16 cellular contexts compared by ENCODE assay signal in the genomic region with DNA sequence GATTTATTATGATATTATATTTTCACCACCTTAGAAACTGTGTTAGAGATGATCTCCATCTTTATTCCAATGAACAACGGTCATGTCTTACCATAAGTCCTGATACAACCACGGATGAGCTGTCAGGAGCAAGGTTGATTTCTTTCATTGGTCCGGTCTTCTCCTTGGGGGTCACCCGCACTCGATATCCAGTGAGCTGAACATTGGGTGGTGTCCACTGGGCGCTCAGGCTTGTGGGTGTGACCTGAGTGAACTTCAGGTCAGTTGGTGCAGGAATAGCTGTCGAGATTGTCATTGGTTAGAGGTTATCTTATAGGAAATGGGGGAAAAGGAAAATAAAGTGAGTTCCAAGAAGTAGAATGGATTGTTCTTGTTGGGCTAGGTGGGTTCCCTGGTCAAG. TPM values are rescaled to one million over a fixed set of nuclear protein-coding genes. Genes with fewer than 3 reads are reported as not detected.
DNase-seq lines count a peak whose midpoint lies in the region; ATAC-seq, FAIRE-seq and TF ChIP-seq lines count a peak whose summit lies in the region.
"Had no signal": no experiment of that assay in that cellular context is flagged by ENCODE, and none has a peak within 500 bp of the region (broad histone marks: within the 10 kb centered on the region; RNA-seq: fewer than 3 reads in every experiment).

No MANE protein-coding gene starts in this region.

- H2BK15ac ChIP-seq in IMR-90 (ENCODE audit: low read depth, low read length), result no peak overlapping the region

- H3K23ac ChIP-seq in IMR-90 (ENCODE audit: low read depth, low read length) (no peak overlapping the region), trophoblast cell (ENCODE audit: low read length) (no peak overlapping the region)

- H3K4me1 ChIP-seq in IMR-90 (ENCODE audit: control insufficient read depth, insufficient read depth, low read length) (peaks cover 2% of the 10 kb centered on the region), HepG2 (ENCODE audit: insufficient read depth, low read length) (no peaks in the 10 kb centered on the region), trophoblast cell (ENCODE audit: control insufficient read depth in 1 of 2, insufficient read depth in 2 of 2, low read length in 2 of 2) (no peaks in the 10 kb centered on the region), Peyer's patch (no peaks in the 10 kb centered on the region)
- H3K4me1 ChIP-seq: A549 had no signal

- H4K91ac ChIP-seq in IMR-90 (ENCODE audit: insufficient read depth, low read depth, low read length) (no peak overlapping the region), trophoblast cell (ENCODE audit: low read depth, low read length) (no peak overlapping the region)

- no peak overlapping the region for H3K56ac ChIP-seq in IMR-90 (ENCODE audit: extremely low read depth, insufficient read depth, low read length)

- no peak for TF ChIP-seq EP300 in HepG2 (IDR thresholded peaks at IDR 0.05; ENCODE audit: low read depth in 2 of 2, low read length in 2 of 2)
- TF ChIP-seq EP300 in HepG2 (CRISPR knock-in tag; IDR thresholded peaks at IDR 0.05; ENCODE audit: borderline replicate concordance), result no peak

- in situ Hi-C loops in IMR-90 (cut with MboI; ENCODE audit: low sequenced_read_pairs), result no loop called here
- in situ Hi-C loops in HepG2 (cut with HindIII; ENCODE audit: extremely low pct_ligation_motif_present, low pct_unique_long_range_greater_than_20kb), result no loop called here

- 0 out of 2 replicates have a peak overlapping the region, but pooled peaks have one; percentile 8 for H4K5ac ChIP-seq in IMR-90 (ENCODE audit: low read depth, low read length)

- 94% methylated on average over 6 of the region's 7 CpGs; no CpG with 5 or more reads in 1 of the 2 experiments for WGBS in IMR-90 (ENCODE audit: extremely low coverage in 2 of 2, insufficient read length in 1 of 2), 2 experiments
- WGBS in HepG2 (ENCODE audit: low lambda C conversion rate), result 96% methylated on average over 7 of the region's 7 CpGs
- WGBS in trophoblast cell (ENCODE audit: extremely low coverage, insufficient coverage, insufficient read length), result no CpG with 5 or more reads among the region's 7 CpGs

- H3K79me2 ChIP-seq in HepG2 (ENCODE audit: insufficient read depth, low read length) (no peaks in the 10 kb centered on the region), trophoblast cell (ENCODE audit: control insufficient read depth, insufficient read depth, low read length, poor library complexity) (no peaks in the 10 kb centered on the region)

- no peak overlapping the region for H3K14ac ChIP-seq in IMR-90 (replicated peaks; ENCODE audit: low read depth, low read length)
- no peak overlapping the region for H3K14ac ChIP-seq in trophoblast cell (ENCODE audit: low read length)

- BruUV-seq in IMR-90 (replicated peaks; lab: Mats Ljungman, UMichigan) (no TSS peak), HepG2 (replicated peaks; lab: Mats Ljungman, UMichigan) (no TSS peak)

- TF ChIP-seq CTCF in IMR-90 (conservative IDR thresholded peaks at IDR 0.05; ENCODE audit: low read depth, low read length) (no peak), HepG2 (CRISPR knock-in tag; IDR thresholded peaks at IDR 0.05) (no peak), Peyer's patch (IDR thresholded peaks at IDR 0.05) (no peak)

- H4K12ac ChIP-seq in trophoblast cell (ENCODE audit: low read depth, low read length), result peak overlapping the region; percentile 5

- H2AK5ac ChIP-seq in IMR-90 (ENCODE audit: low read depth, low read length) (no peak overlapping the region), trophoblast cell (ENCODE audit: low read length) (no peak overlapping the region)

- no peak overlapping the region; a peak in 1 of 4 replicates for H4K8ac ChIP-seq in IMR-90 (ENCODE audit: low read depth in 2 of 2, low read length in 2 of 2)
- no peak overlapping the region for H4K8ac ChIP-seq in trophoblast cell (ENCODE audit: low read depth, low read length)

- H3K4ac ChIP-seq in IMR-90 (ENCODE audit: low read depth, low read length) (no peak overlapping the region), trophoblast cell (ENCODE audit: low read depth, low read length) (no peak overlapping the region)

- dilution Hi-C loops in IMR-90 (cut with HindIII; ENCODE audit: low sequenced_read_pairs, unreplicated experiment), result no loop called here

- ATAC-seq in IMR-90 (ENCODE audit: low read depth), result no peak
- no peak for ATAC-seq in HepG2
- ATAC-seq: A549; CD8-positive, alpha-beta T cell had no signal

- TF ChIP-seq POLR2A in IMR-90 (IDR thresholded peaks at IDR 0.05; ENCODE audit: low read depth, low read length) (no peak), HepG2 (IDR thresholded peaks at IDR 0.05; ENCODE audit: insufficient read depth in 1 of 2, low read depth in 2 of 2, low read length in 2 of 2) (peak in 1 of 2 experiments; percentile 51; a peak in 1 of 4 replicates), Peyer's patch (IDR thresholded peaks at IDR 0.05) (no peak)

- CTCF ChIA-PET in IMR-90 (lab: Yijun Ruan, JAX) (no interaction called here), HepG2 (lab: Yijun Ruan, JAX; ENCODE audit: low intra/inter-chr PET ratio, low total read pairs) (no interaction called here)

- no peaks in the 10 kb centered on the region for H3K27me3 ChIP-seq in IMR-90 (ENCODE audit: control insufficient read depth, insufficient read depth, low read length)
- H3K27me3 ChIP-seq in HepG2 (ENCODE audit: control insufficient read depth in 1 of 2, insufficient read depth in 2 of 2, low read length in 2 of 2), result no peaks in the 10 kb centered on the region
- H3K27me3 ChIP-seq in trophoblast cell (ENCODE audit: insufficient read depth, low read length), result no peaks in the 10 kb centered on the region
- H3K27me3 ChIP-seq in Peyer's patch, result no peaks in the 10 kb centered on the region

- TF ChIP-seq RAD21 in IMR-90 (IDR thresholded peaks at IDR 0.05; ENCODE audit: low read length) (no peak), HepG2 (CRISPR knock-in tag; IDR thresholded peaks at IDR 0.05) (0 out of 2 replicates have a peak, but pooled peaks have one; percentile 9)

- H3K18ac ChIP-seq in IMR-90 (ENCODE audit: low read depth, low read length) (no peak overlapping the region), trophoblast cell (ENCODE audit: low read length) (no peak overlapping the region)

- H3K9ac ChIP-seq in IMR-90 (ENCODE audit: low read depth, low read length) (no peak overlapping the region), HepG2 (ENCODE audit: insufficient read depth, low read depth, low read length) (no peak overlapping the region), trophoblast cell (ENCODE audit: low read length) (no peak overlapping the region)

- H3K79me1 ChIP-seq in IMR-90 (ENCODE audit: low read depth in 1 of 2, low read length in 2 of 2) (peaks cover 30 to 47% of the 10 kb centered on the region in 2 experiments), trophoblast cell (ENCODE audit: low read length) (no peaks in the 10 kb centered on the region)

- no peak overlapping the region for H2BK20ac ChIP-seq in IMR-90 (ENCODE audit: low read depth, low read length)

- no peak for FAIRE-seq in HepG2 (lab: Jason Lieb, UNC)
- FAIRE-seq: A549, D721Med, G401.6, GM12892 had no signal

- peaks cover 29% of the 10 kb centered on the region; the same call in 1 of the 2 replicates for H4K20me1 ChIP-seq in IMR-90 (ENCODE audit: insufficient read depth, low read length)
- H4K20me1 ChIP-seq in HepG2 (ENCODE audit: insufficient read depth, low read length), result peaks cover 16% of the 10 kb centered on the region

- H2BK120ac ChIP-seq in IMR-90 (ENCODE audit: low read depth, low read length), result no peak overlapping the region
- H2BK120ac ChIP-seq in trophoblast cell (ENCODE audit: insufficient read depth, low read length, poor library complexity), result no peak overlapping the region

- H2BK5ac ChIP-seq in IMR-90 (ENCODE audit: low read depth, low read length, poor library complexity, severe bottlenecking), result peak overlapping the region; percentile 45
- no peak overlapping the region for H2BK5ac ChIP-seq in trophoblast cell (ENCODE audit: low read depth, low read length, poor library complexity)

- H2AK9ac ChIP-seq in IMR-90 (replicated peaks; ENCODE audit: low read depth, low read length, poor library complexity), result no peak overlapping the region

- no peak overlapping the region for H2AFZ ChIP-seq in IMR-90 (replicated peaks; ENCODE audit: low read length, poor library complexity)
- no peak overlapping the region for H2AFZ ChIP-seq in HepG2 (ENCODE audit: low read length)
- no peak overlapping the region for H2AFZ ChIP-seq in trophoblast cell (ENCODE audit: insufficient read depth, low read length, poor library complexity)

- POLR2A ChIA-PET in IMR-90 (lab: Charles Lee; ENCODE audit: unreplicated experiment), result no interaction called here
- POLR2A ChIA-PET in HepG2 (lab: Yijun Ruan, JAX), result interaction anchor here (0.8 to 1.7 kb wide), 2 partner anchors 13 to 17 kb away, joined by 3 read pairs; no protein-coding TSS in a partner anchor

- H3K9me3 ChIP-seq in IMR-90 (ENCODE audit: control insufficient read depth, insufficient read depth, low read length), result no peaks in the 10 kb centered on the region
- no peaks in the 10 kb centered on the region for H3K9me3 ChIP-seq in HepG2 (ENCODE audit: low read length)
- no peaks in the 10 kb centered on the region for H3K9me3 ChIP-seq in trophoblast cell (ENCODE audit: insufficient read depth, low read depth, low read length)
- H3K9me3 ChIP-seq in Peyer's patch, result no peaks in the 10 kb centered on the region
- H3K9me3 ChIP-seq: A549 had no signal

- intact Hi-C loops in IMR-90 (cut with micrococcal nuclease), result no loop called here
- intact Hi-C loops in HepG2 (cut with micrococcal nuclease; ENCODE audit: unreplicated experiment), result no loop called here

- H3K36me3 ChIP-seq in IMR-90 (ENCODE audit: control insufficient read depth, insufficient read depth, low read length) (peaks cover 83% of the 10 kb centered on the region), HepG2 (replicated peaks in 1 of 2; ENCODE audit: control insufficient read depth in 1 of 2, insufficient read depth in 2 of 2, low read length in 2 of 2) (peaks cover 57 to 97% of the 10 kb centered on the region in 2 experiments), trophoblast cell (ENCODE audit: control insufficient read depth in 1 of 2, insufficient read depth in 2 of 2, low read length in 2 of 2) (peaks cover 43 to 73% of the 10 kb centered on the region in 2 experiments), Peyer's patch (peaks cover 0 to 54% (median 0%) of the 10 kb centered on the region in 3 donors)

- H3K9me1 ChIP-seq in IMR-90 (ENCODE audit: insufficient read depth, low read length), result peaks cover 7% of the 10 kb centered on the region; the same call in 1 of the 2 replicates

- H2BK12ac ChIP-seq in trophoblast cell (ENCODE audit: low read length), result no peak overlapping the region

- H3K27ac ChIP-seq in IMR-90 (ENCODE audit: insufficient read depth, low read length) (no peak overlapping the region), HepG2 (ENCODE audit: extremely low read length, insufficient read depth, low read length) (no peak overlapping the region), trophoblast cell (ENCODE audit: low read depth, low read length) (no peak overlapping the region), Peyer's patch (no peak overlapping the region)
- H3K27ac ChIP-seq: A549 had no signal

- H3K4me2 ChIP-seq in IMR-90 (ENCODE audit: low read depth, low read length), result no peak overlapping the region
- no peak overlapping the region for H3K4me2 ChIP-seq in HepG2 (ENCODE audit: low read depth, low read length)
- H3K4me2 ChIP-seq in trophoblast cell (ENCODE audit: low read length), result no peak overlapping the region
- H3K4me2 ChIP-seq: A549 had no signal

- DNase-seq in IMR-90 (no peak), HepG2 (ENCODE audit: low spot score) (no peak), trophoblast cell (no peak), NCI-H2196 (lab: John Stamatoyannopoulos, UW; ENCODE audit: unreplicated experiment) (no peak), Peyer's patch (no peak), GDM1 (lab: John Stamatoyannopoulos, UW) (no peak)
- DNase-seq: CD8-positive, alpha-beta T cell; COR-L47; DMS153; DMS79 treated with DMSO at 0.1 percent for 48 hours; EL; HCEC 1CT had no signal

- H3K4me3 ChIP-seq in IMR-90 (ENCODE audit: insufficient read depth, low read depth, low read length), result no peak overlapping the region
- H3K4me3 ChIP-seq in HepG2 (replicated peaks in 1 of 3; ENCODE audit: insufficient read depth in 1 of 3, low read depth in 2 of 3, low read length in 3 of 3), result no peak overlapping the region
- no peak overlapping the region for H3K4me3 ChIP-seq in trophoblast cell (ENCODE audit: low read depth, low read length)
- no peak overlapping the region for H3K4me3 ChIP-seq in Peyer's patch
- H3K4me3 ChIP-seq: A549 had no signal

RNA-seq across cellular contexts. Expression of gene FN1, which starts 56.8 kb away (rescaled TPM):
- total RNA-seq in IMR-90 (2012; rRNA removed) (7,693 and 8,243 TPM in 2 replicates), HepG2 (2016; rRNA removed; fragmentation: Illumina TruSeq; extraction: Trizol) (1,029 and 1,847 TPM in 2 replicates), Peyer's patch (100 to 1,000 TPM in 1 of 4 donors, 10 to 100 TPM in 3; 28.0 to 152 (median 72.8) TPM)
- polyA plus RNA-seq in IMR-90 (2012; rRNA removed) (11,046 and 13,004 TPM in 2 replicates), HepG2 (2011; rRNA removed) (6,471 and 8,294 TPM in 2 replicates)
- polyA plus RNA-seq in IMR-90 (2012; cell fraction: cytosol; rRNA removed), result 4,918 and 6,925 TPM in 2 replicates
- 23,704 and 31,508 TPM in 2 replicates for polyA plus RNA-seq in IMR-90 (2012; cell fraction: nucleus; rRNA removed; ENCODE audit: low replicate concordance)
- 126 and 147 TPM in 2 replicates for total RNA-seq in HepG2 (2016; cell fraction: cytosol; rRNA removed; fragmentation: Illumina TruSeq; extraction: Trizol; ENCODE audit: low read depth)
- total RNA-seq in HepG2 (2016; cell fraction: insoluble cytoplasmic fraction; rRNA removed; fragmentation: Illumina TruSeq; extraction: Trizol), result 854 and 1,853 TPM in 2 replicates
- total RNA-seq in HepG2 (2016; cell fraction: membrane; rRNA removed; fragmentation: Illumina TruSeq; extraction: Trizol), result 296 and 350 TPM in 2 replicates
- 2,550 and 3,138 TPM in 2 replicates for total RNA-seq in HepG2 (2016; cell fraction: nucleus; rRNA removed; fragmentation: Illumina TruSeq; extraction: Trizol)
- 5,228 and 6,020 TPM in 2 replicates for polyA plus RNA-seq in HepG2 (2011; cell fraction: cytosol; rRNA removed)
- polyA plus RNA-seq in HepG2 (2011; cell fraction: nucleus; rRNA removed), result 7,071 and 7,329 TPM in 2 replicates
- 6,919 and 7,291 TPM in 2 replicates for polyA plus RNA-seq in HepG2 (2012)
- 105 and 116 TPM in 2 replicates for polyA plus RNA-seq in HepG2 (2016; cell fraction: cytosol; fragmentation: Illumina TruSeq; extraction: Trizol; ENCODE audit: low read depth)
- polyA plus RNA-seq in HepG2 (2016; cell fraction: insoluble cytoplasmic fraction; fragmentation: Illumina TruSeq; extraction: Trizol; ENCODE audit: low read depth), result 930 and 1,012 TPM in 2 replicates
- polyA plus RNA-seq in HepG2 (2016; cell fraction: membrane; fragmentation: Illumina TruSeq; extraction: Trizol; ENCODE audit: low read depth), result 206 and 247 TPM in 2 replicates
- 3,833 and 4,011 TPM in 2 replicates for polyA plus RNA-seq in HepG2 (2016; cell fraction: nucleus; fragmentation: Illumina TruSeq; extraction: Trizol; ENCODE audit: insufficient read depth, low read depth)
- polyA minus RNA-seq in HepG2 (2011; rRNA and poly(A)+ RNA removed; ENCODE audit: low replicate concordance), result 4.7 and 8,343 TPM in 2 replicates
- 6,416 and 9,415 TPM in 2 replicates for polyA minus RNA-seq in HepG2 (2011; cell fraction: cytosol; rRNA and poly(A)+ RNA removed)
- 5,814 and 6,553 TPM in 2 replicates for polyA minus RNA-seq in HepG2 (2011; cell fraction: nucleus; rRNA and poly(A)+ RNA removed)
- 3,568 and 4,026 TPM in 2 replicates for polyA plus RNA-seq in trophoblast cell (2013)
- total RNA-seq: CD8-positive, alpha-beta T cell had no signal
